ENCODE assay signal across 7 cellular contexts in genomic region chr2:128320609-128321420, GRCh38. TPM values are rescaled to one million over a fixed set of nuclear protein-coding genes. Genes with fewer than 3 reads are reported as not detected.
DNase-seq lines count a peak whose midpoint lies in the region; ATAC-seq and TF ChIP-seq lines count a peak whose summit lies in the region.

No MANE protein-coding gene starts in this region.

- H3K36me3 Mint-ChIP-seq in CD4-positive, alpha-beta T cell (ENCODE audit: low read depth): no peaks in the 10 kb centered on the region
- H3K36me3 Mint-ChIP-seq in central memory CD8-positive, alpha-beta T cell (ENCODE audit: insufficient read depth): peaks cover 2% of the 10 kb centered on the region
- no peaks in the 10 kb centered on the region for H3K36me3 Mint-ChIP-seq in nephron progenitor cell (ENCODE audit: low read depth)

- intact Hi-C loops in CD4-positive, alpha-beta T cell (cut with DNase I, micrococcal nuclease): loop anchor here (2.0 to 10.0 kb wide), 10 partner anchors 136 to 1666 kb away; partner anchors contain the start of genes AMMECR1L (in 1 of the 2), GYPC (in 1 of the 2), SAP130 (in 1 of the 2) and UGGT1 (in 1 of the 2)

- POLR2A ChIA-PET in CD4-positive, alpha-beta T cell (lab: Charles Lee): interaction anchor here (0.5 kb wide), 1 partner anchor 795 kb away, joined by 3 read pairs; no protein-coding TSS in a partner anchor

- in situ Hi-C loops in GM13976 (cut with MboI; ENCODE audit: low sequenced_read_pairs, unreplicated experiment): no loop called here

- TF ChIP-seq CTCF in CD4-positive, alpha-beta T cell (IDR thresholded peaks at IDR 0.05): no peak
- TF ChIP-seq CTCF in GM13976 (IDR thresholded peaks at IDR 0.05; ENCODE audit: borderline replicate concordance, control extremely low read depth, extremely low read depth, insufficient read depth, missing control alignments) (no peak), nephron progenitor cell (IDR thresholded peaks at IDR 0.05) (no peak)

- H3K4me1 Mint-ChIP-seq in CD4-positive, alpha-beta T cell (ENCODE audit: low read depth): peaks cover 31% of the 10 kb centered on the region
- peaks cover 30% of the 10 kb centered on the region for H3K4me1 Mint-ChIP-seq in central memory CD8-positive, alpha-beta T cell
- H3K4me1 Mint-ChIP-seq in nephron progenitor cell: peaks cover 33% of the 10 kb centered on the region

- DNase-seq in CD4-positive, alpha-beta T cell: peak in 1 of 10 experiments; percentile 1
- DNase-seq in GM13976 (ENCODE audit: low spot score) (peak; percentile 29), nephron progenitor cell (no peak), iPS-NIHi11 (ENCODE audit: low spot score) (no peak)
- no peak for DNase-seq in central memory CD8-positive, alpha-beta T cell (ENCODE audit: low spot score in 2 of 2)

- no peak overlapping the region for H3K27ac ChIP-seq in CD4-positive, alpha-beta T cell (ENCODE audit: low read depth, low read length)

- H3K27me3 Mint-ChIP-seq in CD4-positive, alpha-beta T cell: no peaks in the 10 kb centered on the region
- H3K27me3 Mint-ChIP-seq in central memory CD8-positive, alpha-beta T cell: peaks cover 9% of the 10 kb centered on the region
- peaks cover 27% of the 10 kb centered on the region for H3K27me3 Mint-ChIP-seq in nephron progenitor cell (ENCODE audit: low read depth, poor library complexity)

- CTCF ChIA-PET in CD4-positive, alpha-beta T cell (lab: Charles Lee): no interaction called here

- peak overlapping the region; percentile 42 for H3K27ac Mint-ChIP-seq in CD4-positive, alpha-beta T cell
- H3K27ac Mint-ChIP-seq in central memory CD8-positive, alpha-beta T cell (ENCODE audit: low read depth): peak overlapping the region; percentile 58
- H3K27ac Mint-ChIP-seq in nephron progenitor cell: no peak overlapping the region

- H3K9me3 Mint-ChIP-seq in CD4-positive, alpha-beta T cell: no peaks in the 10 kb centered on the region
- no peaks in the 10 kb centered on the region for H3K9me3 Mint-ChIP-seq in central memory CD8-positive, alpha-beta T cell
- H3K9me3 Mint-ChIP-seq in nephron progenitor cell: no peaks in the 10 kb centered on the region

- H3K9me3 ChIP-seq in CD4-positive, alpha-beta T cell (ENCODE audit: control insufficient read depth, low read length): no peaks in the 10 kb centered on the region

- H3K4me3 Mint-ChIP-seq in CD4-positive, alpha-beta T cell: peak overlapping the region; percentile 87
- H3K4me3 Mint-ChIP-seq in central memory CD8-positive, alpha-beta T cell: peak overlapping the region; percentile 56
- H3K4me3 Mint-ChIP-seq in nephron progenitor cell: peak overlapping the region; percentile 74

- ATAC-seq in CD4-positive, alpha-beta T cell (ENCODE audit: poor library complexity): no peak
- ATAC-seq in central memory CD8-positive, alpha-beta T cell (replicated peaks; ENCODE audit: extremely low read depth, poor library complexity, severe bottlenecking): no peak
- ATAC-seq in HG03095 (IDR thresholded peaks at IDR 0.05; ENCODE audit: unreplicated experiment): no peak
- ATAC-seq in HG03457 (IDR thresholded peaks at IDR 0.05; ENCODE audit: unreplicated experiment): no peak

- H3K27me3 ChIP-seq in CD4-positive, alpha-beta T cell (ENCODE audit: control insufficient read depth, insufficient read depth, low read length): no peaks in the 10 kb centered on the region

RNA-seq across cellular contexts. Expression of gene HS6ST1, which starts 2.1 kb away (rescaled TPM):
- total RNA-seq in CD4-positive, alpha-beta T cell: 1 to 10 TPM; 7.1 to 8.7 TPM
